ENCODE assay signal across 8 cellular contexts in the genomic region with DNA sequence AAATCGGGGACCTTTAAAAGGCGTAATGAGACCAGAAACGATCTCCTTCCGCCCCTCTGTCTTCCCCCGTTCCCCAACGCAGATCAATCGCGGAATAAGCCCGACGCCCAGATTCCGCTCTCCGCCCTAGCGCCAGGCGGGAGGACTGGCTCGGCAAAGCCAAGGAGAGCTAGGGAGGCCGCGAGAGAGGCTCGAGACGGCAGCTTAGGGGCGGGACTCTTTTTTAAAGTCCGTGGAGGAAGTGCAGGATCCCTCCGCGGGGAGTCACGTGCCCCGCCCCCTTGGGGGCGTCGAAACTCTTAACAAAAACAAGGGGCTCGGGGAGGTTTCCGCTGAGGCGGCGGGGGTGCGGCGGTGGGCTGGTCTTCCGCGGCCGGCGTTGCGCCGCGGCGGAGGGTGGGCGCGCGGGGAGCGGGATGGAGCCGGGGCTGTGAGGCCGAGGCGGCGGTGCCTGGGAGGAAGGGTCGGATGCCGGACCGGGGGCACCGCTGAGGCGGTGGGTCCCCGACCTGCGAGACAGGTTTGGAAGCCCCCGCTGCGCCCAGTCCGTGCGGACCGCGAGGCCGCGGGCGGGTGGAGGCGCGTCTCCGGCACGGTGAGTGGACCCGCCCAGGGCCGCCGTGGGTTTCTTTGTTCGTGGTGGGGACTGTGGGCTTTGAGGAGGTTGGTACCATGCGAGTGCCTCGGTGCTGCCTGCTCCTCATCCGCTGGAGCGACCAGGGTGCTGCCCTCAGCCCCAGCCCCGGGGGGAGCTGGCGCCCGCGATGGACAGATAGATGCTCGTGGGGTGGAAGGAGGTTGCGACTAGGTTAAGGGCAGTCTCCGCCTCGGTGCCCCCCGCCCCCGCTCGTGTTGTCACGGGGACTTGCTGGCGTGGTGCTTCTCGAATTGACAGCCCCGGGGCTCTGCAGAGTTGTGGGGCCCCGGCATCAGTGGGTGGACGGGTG. TPM values are rescaled to one million over a fixed set of nuclear protein-coding genes. Genes with fewer than 3 reads are reported as not detected.
DNase-seq lines count a peak whose midpoint lies in the region; ATAC-seq and TF ChIP-seq lines count a peak whose summit lies in the region.

CCNG2 (plus strand) TSS at position 296 of the 947 bp plus-strand sequence. CDS start 1,326 bp downstream, outside the sequence.

- ATAC-seq in GM18520 (IDR thresholded peaks at IDR 0.05; ENCODE audit: unreplicated experiment) (peak; percentile 15), HG02981 (IDR thresholded peaks at IDR 0.05; ENCODE audit: unreplicated experiment) (peak; percentile 14)

- peak; percentile 64 for DNase-seq in NCI-H2107 treated with DMSO at 0.1 percent for 48 hours (lab: John Stamatoyannopoulos, UW; ENCODE audit: unreplicated experiment)
- DNase-seq in activated CD4-positive, CD25-positive, alpha-beta regulatory T cell (lab: John Stamatoyannopoulos, UW), result peak; percentile 61 to 83 (median 76)
- DNase-seq in caudate nucleus (lab: John Stamatoyannopoulos, UW), result peak in 57 of 61 donors; percentile 41 to 96 (median 85)
- DNase-seq in kidney epithelial cell (ENCODE audit: low read depth), result no peak
- peak; percentile 59 to 63 for DNase-seq in stimulated activated CD4-positive, alpha-beta T cell treated with anti-CD3 and anti-CD28 coated beads, Interleukin-15, amount 100 ng/mL, for 48 hours (ENCODE audit: low read depth in 2 of 2)
- no peak for DNase-seq in HT-29 (ENCODE audit: low spot score)

- H3K4me3 ChIP-seq in kidney epithelial cell (ENCODE audit: low read depth, low read length), result peak within 1 kb of the TSS; percentile 93

- no peak for TF ChIP-seq CTCF in kidney epithelial cell (IDR thresholded peaks at IDR 0.05; ENCODE audit: insufficient read depth, low read length, poor library complexity, severe bottlenecking)

- no peaks in the 10 kb centered on the region for H3K27me3 ChIP-seq in kidney epithelial cell (ENCODE audit: control insufficient read depth, insufficient read depth, low read length)

- H3K27ac ChIP-seq in caudate nucleus (ENCODE audit: low read depth, low read length), result peak within 1 kb of the TSS; percentile 97

- no peaks in the 10 kb centered on the region for H3K36me3 ChIP-seq in kidney epithelial cell (ENCODE audit: control insufficient read depth, insufficient read depth, low read length)

RNA-seq across cellular contexts. Expression of gene CCNG2, which starts in this region (rescaled TPM):
- total RNA-seq in kidney epithelial cell, result 27.1 and 29.4 TPM in 2 replicates
- 5.6 and 6.0 TPM in 2 replicates for total RNA-seq in HT-29 (2014; rRNA removed; shearing (Covaris generic))

Comparison
In these comparisons a context has a peak if more than half of its experiments do, and no peak if none do; other contexts are left out.
1. DNase-seq: peak in NCI-H2107 treated with DMSO at 0.1 percent for 48 hours (single experiment), activated CD4-positive, CD25-positive, alpha-beta regulatory T cell (4 of 4), caudate nucleus (57 of 61) and stimulated activated CD4-positive, alpha-beta T cell treated with anti-CD3 and anti-CD28 coated beads, Interleukin-15, amount 100 ng/mL, for 48 hours (2 of 2); none in kidney epithelial cell (single experiment) and HT-29 (single experiment).